ENCODE assay signal across 20 cellular contexts in genomic region chr16:54015147-54015546, GRCh38.
DNase-seq lines count a peak whose midpoint lies in the region; ATAC-seq, FAIRE-seq and TF ChIP-seq lines count a peak whose summit lies in the region.
"Had no signal": no experiment of that assay in that cellular context is flagged by ENCODE, and none has a peak within 500 bp of the region (broad histone marks: within the 10 kb centered on the region; RNA-seq: fewer than 3 reads in every experiment).

No MANE protein-coding gene starts in this region.

- no peak overlapping the region for H2AFZ ChIP-seq in HepG2 (ENCODE audit: low read length)
- H2AFZ ChIP-seq: GM23338 had no signal

- H4K20me1 ChIP-seq in HepG2 (ENCODE audit: insufficient read depth, low read length) = no peaks in the 10 kb centered on the region
- H4K20me1 ChIP-seq: BLaER1 had no signal

- H3K27ac ChIP-seq in HepG2 (ENCODE audit: extremely low read length, insufficient read depth, low read length) = no peak overlapping the region
- no peak overlapping the region for H3K27ac ChIP-seq in right lobe of liver
- no peak overlapping the region for H3K27ac ChIP-seq in pancreas
- H3K27ac ChIP-seq in left ventricle myocardium inferior (replicated peaks) = no peak overlapping the region
- H3K27ac ChIP-seq: BLaER1 had no signal

- WGBS in HepG2 (ENCODE audit: low lambda C conversion rate) = 95% methylated on average over 2 of the region's 2 CpGs
- WGBS in right lobe of liver (ENCODE audit: insufficient coverage, low coverage, low lambda C conversion rate, missing lambda C conversion rate) = 23% methylated on average over 2 of the region's 2 CpGs
- WGBS in pancreas, 2 donors = 26 to 45% methylated on average over 2 of the region's 2 CpGs

- H3K27me3 ChIP-seq in HepG2 (ENCODE audit: control insufficient read depth in 1 of 2, insufficient read depth in 2 of 2, low read length in 2 of 2) = no peaks in the 10 kb centered on the region
- no peaks in the 10 kb centered on the region for H3K27me3 ChIP-seq in right lobe of liver
- no peaks in the 10 kb centered on the region for H3K27me3 ChIP-seq in pancreas
- no peaks in the 10 kb centered on the region for H3K27me3 ChIP-seq in left ventricle myocardium inferior (ENCODE audit: low read depth)
- H3K27me3 ChIP-seq: BLaER1 had no signal

- H3K4me3 ChIP-seq in HepG2 (replicated peaks in 1 of 3; ENCODE audit: insufficient read depth in 1 of 3, low read depth in 2 of 3, low read length in 3 of 3) (no peak overlapping the region), right lobe of liver (no peak overlapping the region), pancreas (no peak overlapping the region), left ventricle myocardium inferior (no peak overlapping the region)
- H3K4me3 ChIP-seq: BLaER1, GM23338 had no signal

- CTCF ChIA-PET in HepG2 (lab: Yijun Ruan, JAX; ENCODE audit: low intra/inter-chr PET ratio, low total read pairs) = no interaction called here

- no peak overlapping the region for H3K9ac ChIP-seq in HepG2 (ENCODE audit: insufficient read depth, low read depth, low read length)
- H3K9ac ChIP-seq: BLaER1 had no signal

- no peak for DNase-seq in HepG2 (ENCODE audit: low spot score)
- DNase-seq in right lobe of liver = no peak
- no peak for DNase-seq in left colon
- DNase-seq in pancreas = no peak
- no peak for DNase-seq in left ventricle myocardium inferior
- no peak for DNase-seq in HPDE6-E6E7 (ENCODE audit: extremely low spot score)
- DNase-seq: 8988T; AML-193; Caco-2; CD8-positive, alpha-beta memory T cell; DMS 273 treated with DMSO at 0.1 percent for 48 hours; DMS79; EL; H7 had no signal

- FAIRE-seq in HepG2 (lab: Jason Lieb, UNC) (no peak), pancreas (lab: Jason Lieb, UNC) (no peak)
- FAIRE-seq: G401.6, GM12891, HTR-8/SVneo had no signal

- BruUV-seq in HepG2 (replicated peaks; lab: Mats Ljungman, UMichigan) = no TSS peak

- in situ Hi-C loops in HepG2 (cut with HindIII; ENCODE audit: extremely low pct_ligation_motif_present, low pct_unique_long_range_greater_than_20kb) = no loop called here

- TF ChIP-seq RAD21 in HepG2 (CRISPR knock-in tag; IDR thresholded peaks at IDR 0.05) = no peak

- POLR2A ChIA-PET in HepG2 (lab: Yijun Ruan, JAX) = interaction anchor here (0.7 kb wide), 1 partner anchor 159 kb away, joined by 3 read pairs; no protein-coding TSS in a partner anchor

- peaks cover 9% of the 10 kb centered on the region; the same call in 1 of the 2 replicates for H3K9me3 ChIP-seq in HepG2 (ENCODE audit: low read length)
- no peaks in the 10 kb centered on the region for H3K9me3 ChIP-seq in right lobe of liver
- no peaks in the 10 kb centered on the region for H3K9me3 ChIP-seq in pancreas
- H3K9me3 ChIP-seq in left ventricle myocardium inferior (replicated peaks) = peaks cover 13% of the 10 kb centered on the region
- H3K9me3 ChIP-seq: Caco-2 had no signal

- intact Hi-C loops in HepG2 (cut with micrococcal nuclease; ENCODE audit: unreplicated experiment) = no loop called here
- intact Hi-C loops in right lobe of liver (cut with DNase I) = no loop called here
- intact Hi-C loops in left colon (cut with DNase I, micrococcal nuclease) = no loop called here
- intact Hi-C loops in pancreas (cut with DNase I) = no loop called here
- intact Hi-C loops in left ventricle myocardium inferior (cut with micrococcal nuclease) = no loop called here

- TF ChIP-seq EP300 in HepG2 (IDR thresholded peaks at IDR 0.05; ENCODE audit: low read depth in 2 of 2, low read length in 2 of 2) (no peak), HepG2 (CRISPR knock-in tag; IDR thresholded peaks at IDR 0.05; ENCODE audit: borderline replicate concordance) (no peak)

- TF ChIP-seq CTCF in HepG2 (CRISPR knock-in tag; IDR thresholded peaks at IDR 0.05) (no peak), right lobe of liver (IDR thresholded peaks at IDR 0.05) (no peak), pancreas (IDR thresholded peaks at IDR 0.05) (no peak), left ventricle myocardium inferior (IDR thresholded peaks at IDR 0.05; ENCODE audit: borderline replicate concordance) (no peak)

- ATAC-seq in HepG2 (no peak), right lobe of liver (no peak), left colon (peak; percentile 40), pancreas (peak; percentile 30 to 82 (median 67)), HG03175 (IDR thresholded peaks at IDR 0.05; ENCODE audit: unreplicated experiment) (no peak)
- ATAC-seq: GM23338 had no signal

- H3K36me3 ChIP-seq in HepG2 (replicated peaks in 1 of 2; ENCODE audit: control insufficient read depth in 1 of 2, insufficient read depth in 2 of 2, low read length in 2 of 2) = no peaks in the 10 kb centered on the region
- H3K36me3 ChIP-seq in right lobe of liver = no peaks in the 10 kb centered on the region
- H3K36me3 ChIP-seq in pancreas = no peaks in the 10 kb centered on the region
- peaks cover 11% of the 10 kb centered on the region for H3K36me3 ChIP-seq in left ventricle myocardium inferior

- TF ChIP-seq POLR2A in HepG2 (IDR thresholded peaks at IDR 0.05; ENCODE audit: insufficient read depth in 1 of 2, low read depth in 2 of 2, low read length in 2 of 2) (no peak), right lobe of liver (IDR thresholded peaks at IDR 0.05) (no peak)

- H3K4me1 ChIP-seq in HepG2 (ENCODE audit: insufficient read depth, low read length) (no peaks in the 10 kb centered on the region), right lobe of liver (peaks cover 0 to 5% (median 2%) of the 10 kb centered on the region in 4 donors), pancreas (peaks cover 0 to 4% (median 0%) of the 10 kb centered on the region in 3 donors), left ventricle myocardium inferior (no peaks in the 10 kb centered on the region)
- H3K4me1 ChIP-seq: Caco-2 had no signal

- H3K79me2 ChIP-seq in HepG2 (ENCODE audit: insufficient read depth, low read length) = no peaks in the 10 kb centered on the region

- no peak overlapping the region for H3K4me2 ChIP-seq in HepG2 (ENCODE audit: low read depth, low read length)
- H3K4me2 ChIP-seq: BLaER1, GM23338 had no signal

TF ChIP-seq in HepG2, 621 proteins besides CTCF, POLR2A, EP300 and RAD21:
- TF ChIP-seq GABPB1 (CRISPR knock-in tag; IDR thresholded peaks at IDR 0.05) (no peak), CEBPB (IDR thresholded peaks at IDR 0.05; ENCODE audit: borderline replicate concordance, low read depth, low read length) (peak; percentile 51), FLYWCH1 (CRISPR knock-in tag; IDR thresholded peaks at IDR 0.05) (no peak)

Comparison
In these comparisons a context has a peak if more than half of its experiments do, and no peak if none do; other contexts are left out.
1. ATAC-seq: peak in left colon (single experiment) and pancreas (4 of 4); none in HepG2 (single experiment), right lobe of liver (0 of 4) and HG03175 (single experiment).